In genomic region chr4:40331937-40332336, GRCh38 we compare ENCODE assay signal across 8 cellular contexts. TPM values are rescaled to one million over a fixed set of nuclear protein-coding genes. Genes with fewer than 3 reads are reported as not detected.
"Had no signal": no experiment of that assay in that cellular context is flagged by ENCODE, and none has a peak within 500 bp of the region (broad histone marks: within the 10 kb centered on the region; RNA-seq: fewer than 3 reads in every experiment).

No MANE protein-coding gene starts in this region.

- ATAC-seq: HepG2 had no signal

- H3K27ac ChIP-seq: HL-60 had no signal

- H3K4me1 Mint-ChIP-seq: IgD-negative memory B cell had no signal

- DNase-seq: IMR-90, KBM-7, KG1 had no signal

- FAIRE-seq: HepG2, HTR-8/SVneo had no signal

- H3K27ac Mint-ChIP-seq: IgD-negative memory B cell had no signal

RNA-seq across cellular contexts. Expression of gene CHRNA9, which starts 3.2 kb away (rescaled TPM):
- total RNA-seq: HepG2, HT-29, IMR-90 had no signal
- polyA plus RNA-seq: HepG2, IgD-negative memory B cell, IMR-90 had no signal
